ENCODE assay signal across 12 cellular contexts in genomic region chr13:100987993-100988392, GRCh38.
DNase-seq lines count a peak whose midpoint lies in the region; ATAC-seq, FAIRE-seq and TF ChIP-seq lines count a peak whose summit lies in the region.
"Had no signal": no experiment of that assay in that cellular context is flagged by ENCODE, and none has a peak within 500 bp of the region (broad histone marks: within the 10 kb centered on the region; RNA-seq: fewer than 3 reads in every experiment).

No MANE protein-coding gene starts in this region.

- in situ Hi-C loops in GM12878 (cut with MboI) = no loop called here

- H3K4me2 ChIP-seq in GM12878 (ENCODE audit: control insufficient read depth, insufficient read depth) = no peak overlapping the region

- no peaks in the 10 kb centered on the region for H3K27me3 ChIP-seq in GM12878 (replicated peaks in 1 of 2; ENCODE audit: control insufficient read depth in 2 of 2, insufficient read depth in 2 of 2, low read length in 1 of 2)
- H3K27me3 ChIP-seq: adrenal gland, foreskin keratinocyte had no signal

- H3K27ac ChIP-seq in GM12878 (ENCODE audit: control insufficient read depth, insufficient read depth) = no peak overlapping the region
- H3K27ac ChIP-seq: adrenal gland, foreskin keratinocyte had no signal

- no peak overlapping the region for H3K4me3 ChIP-seq in GM12878
- H3K4me3 ChIP-seq: adrenal gland had no signal

- no peak overlapping the region for H3K9ac ChIP-seq in GM12878 (ENCODE audit: control insufficient read depth, insufficient read depth, low read length)

- SMC1A ChIA-PET in GM12878 (lab: Charles Lee; ENCODE audit: uncharacterized antibody, unreplicated experiment) = no interaction called here

- TF ChIP-seq EP300 in GM12878 (IDR thresholded peaks at IDR 0.05; ENCODE audit: borderline replicate concordance in 1 of 2, control insufficient read depth in 1 of 2, low read depth in 2 of 2, low read length in 2 of 2) = no peak

- intact Hi-C loops in GM12878 (cut with micrococcal nuclease; ENCODE audit: unreplicated experiment) = no loop called here

- FAIRE-seq in GM12878 (lab: Jason Lieb, UNC) = no peak

- H3K79me2 ChIP-seq in GM12878 (ENCODE audit: control insufficient read depth, insufficient read depth, low read length) = no peaks in the 10 kb centered on the region

- no peak overlapping the region for H2AFZ ChIP-seq in GM12878 (ENCODE audit: control insufficient read depth, low read depth, low read length)

- no TSS peak for BruUV-seq in GM12878 (replicated peaks; lab: Mats Ljungman, UMichigan)

- RAD21 ChIA-PET in GM12878 (lab: Charles Lee; ENCODE audit: unreplicated experiment) = no interaction called here

- CTCF ChIA-PET in GM12878 (lab: Yijun Ruan, JAX) = no interaction called here

- POLR2A ChIA-PET in GM12878 (lab: Charles Lee) = no interaction called here

- TF ChIP-seq POLR2A in GM12878 (IDR thresholded peaks at IDR 0.05; ENCODE audit: low read depth, low read length) (no peak), GM18505 (IDR thresholded peaks at IDR 0.05; ENCODE audit: borderline replicate concordance, extremely low read depth, insufficient read depth, insufficient read length) (no peak)

- H3K4me1 ChIP-seq in GM12878 (ENCODE audit: control insufficient read depth, insufficient read depth, low read length) = no peaks in the 10 kb centered on the region
- H3K4me1 ChIP-seq: adrenal gland, foreskin keratinocyte had no signal

- H3K9me3 ChIP-seq in GM12878 (replicated peaks; ENCODE audit: control insufficient read depth, insufficient read depth, low read length) = no peaks in the 10 kb centered on the region
- H3K9me3 ChIP-seq: adrenal gland had no signal

- DNase-seq in AG08396 (ENCODE audit: low spot score) = peak; percentile 13
- peak; percentile 26 for DNase-seq in LHCN-M2 (ENCODE audit: low read depth)
- no peak for DNase-seq in GM12878 (ENCODE audit: low read depth, low spot score)
- DNase-seq in left kidney (ENCODE audit: low read depth, low spot score) = peak; percentile 22
- DNase-seq in NCI-H510A treated with DMSO at 0.1 percent for 48 hours (lab: John Stamatoyannopoulos, UW) = no peak
- no peak for DNase-seq in stimulated activated CD8-positive, alpha-beta memory T cell treated with anti-CD3 and anti-CD28 coated beads, Interleukin-4, amount 100 ng/mL, for 48 hours
- DNase-seq: adrenal gland; CD8-positive, alpha-beta T cell; natural killer cell had no signal

- TF ChIP-seq RAD21 in GM12878 (IDR thresholded peaks at IDR 0.05; ENCODE audit: insufficient read depth, low read depth, low read length) = peak; percentile 42; the same call in 1 of the 2 replicates

- 14% methylated on average over 6 of the region's 6 CpGs for WGBS in GM12878 (ENCODE audit: insufficient coverage, insufficient replicate concordance, low lambda C conversion rate, missing lambda C conversion rate)

- no peaks in the 10 kb centered on the region for H4K20me1 ChIP-seq in GM12878 (ENCODE audit: control insufficient read depth, insufficient read depth)

- 0 out of 6 replicates have a peak, but pooled peaks of 1 of the 3 experiments have one; percentile 6 for TF ChIP-seq CTCF in GM12878 (IDR thresholded peaks at IDR 0.05 in 2 of 3, conservative IDR thresholded peaks at IDR 0.05 in 1 of 3; ENCODE audit: control insufficient read depth in 2 of 3, extremely low read depth in 1 of 3, insufficient read depth in 1 of 3, low read depth in 3 of 3, low read length in 3 of 3)

- no peaks in the 10 kb centered on the region for H3K36me3 ChIP-seq in GM12878 (ENCODE audit: control insufficient read depth in 2 of 2, insufficient read depth in 2 of 2, low read length in 1 of 2)
- H3K36me3 ChIP-seq: adrenal gland had no signal

- ATAC-seq in GM12878 (no peak), GM18505 (IDR thresholded peaks at IDR 0.05; ENCODE audit: unreplicated experiment) (no peak), GM21576 (IDR thresholded peaks at IDR 0.05; ENCODE audit: unreplicated experiment) (no peak)
- ATAC-seq: CD8-positive, alpha-beta T cell; foreskin keratinocyte; natural killer cell had no signal

TF ChIP-seq in GM12878, 131 proteins besides CTCF, POLR2A, EP300 and RAD21 (continues in another document):
- TF ChIP-seq PML (IDR thresholded peaks at IDR 0.05; ENCODE audit: low read length) = no peak
- TF ChIP-seq RAD51 (IDR thresholded peaks at IDR 0.05) = no peak
- TF ChIP-seq, protein P1, sequence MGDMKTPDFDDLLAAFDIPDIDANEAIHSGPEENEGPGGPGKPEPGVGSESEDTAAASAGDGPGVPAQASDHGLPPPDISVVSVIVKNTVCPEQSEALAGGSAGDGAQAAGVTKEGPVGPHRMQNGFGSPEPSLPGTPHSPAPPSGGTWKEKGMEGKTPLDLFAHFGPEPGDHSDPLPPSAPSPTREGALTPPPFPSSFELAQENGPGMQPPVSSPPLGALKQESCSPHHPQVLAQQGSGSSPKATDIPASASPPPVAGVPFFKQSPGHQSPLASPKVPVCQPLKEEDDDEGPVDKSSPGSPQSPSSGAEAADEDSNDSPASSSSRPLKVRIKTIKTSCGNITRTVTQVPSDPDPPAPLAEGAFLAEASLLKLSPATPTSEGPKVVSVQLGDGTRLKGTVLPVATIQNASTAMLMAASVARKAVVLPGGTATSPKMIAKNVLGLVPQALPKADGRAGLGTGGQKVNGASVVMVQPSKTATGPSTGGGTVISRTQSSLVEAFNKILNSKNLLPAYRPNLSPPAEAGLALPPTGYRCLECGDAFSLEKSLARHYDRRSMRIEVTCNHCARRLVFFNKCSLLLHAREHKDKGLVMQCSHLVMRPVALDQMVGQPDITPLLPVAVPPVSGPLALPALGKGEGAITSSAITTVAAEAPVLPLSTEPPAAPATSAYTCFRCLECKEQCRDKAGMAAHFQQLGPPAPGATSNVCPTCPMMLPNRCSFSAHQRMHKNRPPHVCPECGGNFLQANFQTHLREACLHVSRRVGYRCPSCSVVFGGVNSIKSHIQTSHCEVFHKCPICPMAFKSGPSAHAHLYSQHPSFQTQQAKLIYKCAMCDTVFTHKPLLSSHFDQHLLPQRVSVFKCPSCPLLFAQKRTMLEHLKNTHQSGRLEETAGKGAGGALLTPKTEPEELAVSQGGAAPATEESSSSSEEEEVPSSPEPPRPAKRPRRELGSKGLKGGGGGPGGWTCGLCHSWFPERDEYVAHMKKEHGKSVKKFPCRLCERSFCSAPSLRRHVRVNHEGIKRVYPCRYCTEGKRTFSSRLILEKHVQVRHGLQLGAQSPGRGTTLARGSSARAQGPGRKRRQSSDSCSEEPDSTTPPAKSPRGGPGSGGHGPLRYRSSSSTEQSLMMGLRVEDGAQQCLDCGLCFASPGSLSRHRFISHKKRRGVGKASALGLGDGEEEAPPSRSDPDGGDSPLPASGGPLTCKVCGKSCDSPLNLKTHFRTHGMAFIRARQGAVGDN (IDR thresholded peaks at IDR 0.05) = no peak
- TF ChIP-seq TCF7 (IDR thresholded peaks at IDR 0.05; ENCODE audit: borderline replicate concordance) = no peak
- TF ChIP-seq, protein P2, sequence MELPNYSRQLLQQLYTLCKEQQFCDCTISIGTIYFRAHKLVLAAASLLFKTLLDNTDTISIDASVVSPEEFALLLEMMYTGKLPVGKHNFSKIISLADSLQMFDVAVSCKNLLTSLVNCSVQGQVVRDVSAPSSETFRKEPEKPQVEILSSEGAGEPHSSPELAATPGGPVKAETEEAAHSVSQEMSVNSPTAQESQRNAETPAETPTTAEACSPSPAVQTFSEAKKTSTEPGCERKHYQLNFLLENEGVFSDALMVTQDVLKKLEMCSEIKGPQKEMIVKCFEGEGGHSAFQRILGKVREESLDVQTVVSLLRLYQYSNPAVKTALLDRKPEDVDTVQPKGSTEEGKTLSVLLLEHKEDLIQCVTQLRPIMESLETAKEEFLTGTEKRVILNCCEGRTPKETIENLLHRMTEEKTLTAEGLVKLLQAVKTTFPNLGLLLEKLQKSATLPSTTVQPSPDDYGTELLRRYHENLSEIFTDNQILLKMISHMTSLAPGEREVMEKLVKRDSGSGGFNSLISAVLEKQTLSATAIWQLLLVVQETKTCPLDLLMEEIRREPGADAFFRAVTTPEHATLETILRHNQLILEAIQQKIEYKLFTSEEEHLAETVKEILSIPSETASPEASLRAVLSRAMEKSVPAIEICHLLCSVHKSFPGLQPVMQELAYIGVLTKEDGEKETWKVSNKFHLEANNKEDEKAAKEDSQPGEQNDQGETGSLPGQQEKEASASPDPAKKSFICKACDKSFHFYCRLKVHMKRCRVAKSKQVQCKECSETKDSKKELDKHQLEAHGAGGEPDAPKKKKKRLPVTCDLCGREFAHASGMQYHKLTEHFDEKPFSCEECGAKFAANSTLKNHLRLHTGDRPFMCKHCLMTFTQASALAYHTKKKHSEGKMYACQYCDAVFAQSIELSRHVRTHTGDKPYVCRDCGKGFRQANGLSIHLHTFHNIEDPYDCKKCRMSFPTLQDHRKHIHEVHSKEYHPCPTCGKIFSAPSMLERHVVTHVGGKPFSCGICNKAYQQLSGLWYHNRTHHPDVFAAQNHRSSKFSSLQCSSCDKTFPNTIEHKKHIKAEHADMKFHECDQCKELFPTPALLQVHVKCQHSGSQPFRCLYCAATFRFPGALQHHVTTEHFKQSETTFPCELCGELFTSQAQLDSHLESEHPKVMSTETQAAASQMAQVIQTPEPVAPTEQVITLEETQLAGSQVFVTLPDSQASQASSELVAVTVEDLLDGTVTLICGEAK (IDR thresholded peaks at IDR 0.05; ENCODE audit: borderline replicate concordance) = no peak
- no peak for TF ChIP-seq ETV6 (conservative IDR thresholded peaks at IDR 0.05 in 1 of 2, IDR thresholded peaks at IDR 0.05 in 1 of 2; ENCODE audit: borderline replicate concordance in 1 of 2, low read depth in 1 of 2)
- TF ChIP-seq POU2F2 (IDR thresholded peaks at IDR 0.05; ENCODE audit: borderline replicate concordance, low read depth, low read length) = no peak
- TF ChIP-seq SIN3A (IDR thresholded peaks at IDR 0.05; ENCODE audit: low read depth, low read length) = no peak

Comparison
In these comparisons a context has a peak if more than half of its experiments do, and no peak if none do; other contexts are left out.
1. DNase-seq: peak in AG08396 (single experiment), LHCN-M2 (single experiment) and left kidney (single experiment); none in GM12878 (single experiment), NCI-H510A treated with DMSO at 0.1 percent for 48 hours (single experiment) and stimulated activated CD8-positive, alpha-beta memory T cell treated with anti-CD3 and anti-CD28 coated beads, Interleukin-4, amount 100 ng/mL, for 48 hours (single experiment).